In the genomic region with DNA sequence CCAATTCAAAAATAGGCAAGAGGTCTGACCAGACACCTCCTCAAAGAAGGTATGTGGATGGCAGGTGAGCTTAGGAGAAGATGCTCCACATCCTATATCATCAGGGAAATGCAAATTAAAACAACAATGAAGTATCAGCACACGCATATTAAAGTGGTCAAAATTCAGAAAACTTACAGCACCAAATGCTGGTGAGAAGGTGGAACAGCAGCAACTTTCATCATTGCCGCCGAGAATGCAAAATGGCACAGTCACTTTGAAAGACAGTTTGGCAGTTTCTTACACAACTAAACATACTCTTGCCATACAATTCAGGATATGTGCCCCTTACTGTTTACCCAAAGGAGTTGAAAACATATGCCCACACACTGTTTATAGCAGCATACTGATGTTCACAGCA, we compare ENCODE assay signal across 32 cellular contexts. TPM values are rescaled to one million over a fixed set of nuclear protein-coding genes. Genes with fewer than 3 reads are reported as not detected.
DNase-seq lines count a peak whose midpoint lies in the region; ATAC-seq, FAIRE-seq and TF ChIP-seq lines count a peak whose summit lies in the region.
"Had no signal": no experiment of that assay in that cellular context is flagged by ENCODE, and none has a peak within 500 bp of the region (broad histone marks: within the 10 kb centered on the region; RNA-seq: fewer than 3 reads in every experiment).

No MANE protein-coding gene starts in this region.

- no peak overlapping the region for H3K4me2 ChIP-seq in MM.1S (ENCODE audit: low read depth, low read length)
- H3K4me2 ChIP-seq in PC-3 (ENCODE audit: low read length), result no peak overlapping the region

- H3K4me1 Mint-ChIP-seq in activated CD4-positive, alpha-beta T cell treated with anti-CD3 and anti-CD28 coated beads for 36 hours, result no peaks in the 10 kb centered on the region
- H3K4me1 Mint-ChIP-seq: naive B cell; stimulated activated memory B cell treated with anti-CD40 and anti-IgM and Interleukin-4, amounts not matched to agents 10 μg/mL and 1 μg/mL and 100 μg/mL, for 72 hours had no signal

- WGBS in liver, result 78% methylated on average over 3 of the region's 3 CpGs

- no peak overlapping the region for H3K27ac Mint-ChIP-seq in activated CD4-positive, alpha-beta T cell treated with anti-CD3 and anti-CD28 coated beads for 36 hours
- H3K27ac Mint-ChIP-seq: IgD-negative memory B cell; naive B cell; stimulated activated memory B cell treated with anti-CD40 and anti-IgM and Interleukin-4, amounts not matched to agents 10 μg/mL and 1 μg/mL and 100 μg/mL, for 72 hours had no signal

- H3K4me3 ChIP-seq in MM.1S (ENCODE audit: low read length) (no peak overlapping the region), PC-3 (ENCODE audit: low read length) (no peak overlapping the region), liver (ENCODE audit: low read depth in 1 of 3, low read length in 3 of 3) (no peak overlapping the region)
- H3K4me3 ChIP-seq: body of pancreas, heart left ventricle, skin epidermis, suprapubic skin had no signal

- no peak for ATAC-seq in activated CD4-positive, alpha-beta T cell treated with anti-CD3 and anti-CD28 coated beads for 36 hours
- ATAC-seq in PC-3, result no peak
- ATAC-seq: activated T-cell treated with anti-CD3 and anti-CD28 coated beads, Interleukin-2, amount 50 U/mL, for 4 hours; body of pancreas; heart left ventricle; left cardiac atrium; stimulated activated memory B cell treated with anti-CD40 and anti-IgM and Interleukin-4, amounts not matched to agents 10 μg/mL and 1 μg/mL and 100 μg/mL, for 72 hours had no signal

- no peaks in the 10 kb centered on the region for H3F3A ChIP-seq in MM.1S (ENCODE audit: insufficient read depth, low read length)
- H3F3A ChIP-seq in PC-3 (ENCODE audit: low read length, unreplicated experiment), result no peaks in the 10 kb centered on the region

- TF ChIP-seq POLR2A in GM12892 (IDR thresholded peaks at IDR 0.05; ENCODE audit: low read depth, low read length), result no peak

- DNase-seq in activated CD4-positive, alpha-beta T cell treated with anti-CD3 and anti-CD28 coated beads for 36 hours, result peak; percentile 15
- no peak for DNase-seq in activated CD4-positive, alpha-beta T cell treated with anti-CD3 and anti-CD28 coated beads for 1 hour
- DNase-seq in MM.1S (no peak), PC-3 (no peak), urothelium cell line (ENCODE audit: low spot score) (no peak), DMS53 (lab: John Stamatoyannopoulos, UW) (no peak), GM12892 (ENCODE audit: insufficient read length) (no peak)
- DNase-seq: activated CD4-positive, CD25-positive, alpha-beta regulatory T cell treated with anti-CD3 and anti-CD28 coated beads, Interleukin-2, amount 50 U/mL, for 72 hours; activated naive CD4-positive, alpha-beta T cell; activated T-cell treated with anti-CD3 and anti-CD28 coated beads, Interleukin-2, amount 50 U/mL, for 4 hours; body of pancreas; DMS79; erythroblast; foreskin fibroblast; heart left ventricle; left cardiac atrium; mesenchymal stem cell; naive B cell; NCI-H1092; NCI-H2029; NCI-H748 treated with DMSO at 0.1 percent for 48 hours; SHP77 treated with DMSO at 0.1 percent for 48 hours had no signal

- H3K9ac ChIP-seq in MM.1S (ENCODE audit: low read length), result no peak overlapping the region
- no peak overlapping the region for H3K9ac ChIP-seq in PC-3 (ENCODE audit: low read length)
- H3K9ac ChIP-seq in liver (ENCODE audit: low read depth in 1 of 2, low read length in 2 of 2), result no peak overlapping the region

- no peaks in the 10 kb centered on the region for H3K9me3 Mint-ChIP-seq in activated CD4-positive, alpha-beta T cell treated with anti-CD3 and anti-CD28 coated beads for 36 hours (ENCODE audit: low read depth)
- H3K9me3 Mint-ChIP-seq: stimulated activated memory B cell treated with anti-CD40 and anti-IgM and Interleukin-4, amounts not matched to agents 10 μg/mL and 1 μg/mL and 100 μg/mL, for 72 hours had no signal

- H3K27me3 ChIP-seq in MM.1S (replicated peaks; ENCODE audit: insufficient read depth, low read length), result peaks cover 57% of the 10 kb centered on the region
- peaks cover 18% of the 10 kb centered on the region for H3K27me3 ChIP-seq in PC-3 (ENCODE audit: low read length)
- H3K27me3 ChIP-seq in liver (ENCODE audit: control insufficient read depth in 4 of 4, insufficient read depth in 4 of 4, low read length in 3 of 4), result no peaks in the 10 kb centered on the region
- H3K27me3 ChIP-seq: body of pancreas had no signal

- peak in 1 of 2 donors; percentile 79 for TF ChIP-seq RAD21 in liver (IDR thresholded peaks at IDR 0.05)

- peak; percentile 14; the same call in 1 of the 2 replicates for TF ChIP-seq CTCF in MM.1S (IDR thresholded peaks at IDR 0.05; ENCODE audit: low read length)
- TF ChIP-seq CTCF in PC-3 (conservative IDR thresholded peaks at IDR 0.05; ENCODE audit: low read depth, low read length), result peak; percentile 29; the same call in 1 of the 2 replicates
- TF ChIP-seq CTCF in liver (IDR thresholded peaks at IDR 0.05; ENCODE audit: low read depth, low read length, missing input control), result peak; percentile 29

- CTCF ChIA-PET in activated CD4-positive, alpha-beta T cell treated with anti-CD3 and anti-CD28 coated beads for 36 hours (lab: Charles Lee), result interaction anchor here (0.6 to 0.7 kb wide), 2 partner anchors 35 to 120 kb away, joined by 3 read pairs; no protein-coding TSS in a partner anchor
- CTCF ChIA-PET in PC-3 (lab: Charles Lee), result no interaction called here

- H4K20me1 ChIP-seq in MM.1S (ENCODE audit: insufficient read depth, low read length) (no peaks in the 10 kb centered on the region), PC-3 (ENCODE audit: low read length) (no peaks in the 10 kb centered on the region)

- no peaks in the 10 kb centered on the region for H3K36me3 Mint-ChIP-seq in activated CD4-positive, alpha-beta T cell treated with anti-CD3 and anti-CD28 coated beads for 36 hours (ENCODE audit: low read depth)
- H3K36me3 Mint-ChIP-seq: IgD-negative memory B cell; naive B cell; stimulated activated memory B cell treated with anti-CD40 and anti-IgM and Interleukin-4, amounts not matched to agents 10 μg/mL and 1 μg/mL and 100 μg/mL, for 72 hours had no signal

- H2AFZ ChIP-seq in MM.1S (ENCODE audit: low read length) (no peak overlapping the region), PC-3 (ENCODE audit: low read length) (no peak overlapping the region)

- no peaks in the 10 kb centered on the region for H3K79me2 ChIP-seq in MM.1S (ENCODE audit: low read length)
- H3K79me2 ChIP-seq in PC-3 (ENCODE audit: low read length), result no peaks in the 10 kb centered on the region

- no peak for FAIRE-seq in urothelium cell line (lab: Jason Lieb, UNC)
- no peak for FAIRE-seq in GM12892 (lab: Jason Lieb, UNC)
- FAIRE-seq: A204.1 had no signal

- intact Hi-C loops in activated CD4-positive, alpha-beta T cell treated with anti-CD3 and anti-CD28 coated beads for 36 hours (cut with DNase I, micrococcal nuclease), result no loop called here
- intact Hi-C loops in PC-3 (cut with micrococcal nuclease), result no loop called here

- H3K27ac ChIP-seq in MM.1S (ENCODE audit: low read length), result no peak overlapping the region
- H3K27ac ChIP-seq in PC-3 (ENCODE audit: low read length), result no peak overlapping the region
- H3K27ac ChIP-seq in liver (ENCODE audit: low read depth in 1 of 2, low read length in 2 of 2), result no peak overlapping the region
- H3K27ac ChIP-seq: body of pancreas, heart left ventricle, skin epidermis, suprapubic skin had no signal

- H3K4me1 ChIP-seq in MM.1S (ENCODE audit: low read length), result no peaks in the 10 kb centered on the region
- no peaks in the 10 kb centered on the region for H3K4me1 ChIP-seq in PC-3 (ENCODE audit: insufficient read depth, low read length)
- H3K4me1 ChIP-seq in liver (ENCODE audit: control insufficient read depth in 4 of 4, insufficient read depth in 4 of 4, low read length in 3 of 4), result no peaks in the 10 kb centered on the region
- H3K4me1 ChIP-seq: body of pancreas, heart left ventricle, suprapubic skin had no signal

- no peaks in the 10 kb centered on the region for H3K9me3 ChIP-seq in MM.1S (replicated peaks; ENCODE audit: insufficient read depth, low read length)
- no peaks in the 10 kb centered on the region for H3K9me3 ChIP-seq in PC-3 (ENCODE audit: low read length)
- no peaks in the 10 kb centered on the region for H3K9me3 ChIP-seq in liver (ENCODE audit: control insufficient read depth in 4 of 4, low read length in 3 of 4)
- H3K9me3 ChIP-seq: body of pancreas, heart left ventricle, suprapubic skin had no signal

- H3K9me2 ChIP-seq in MM.1S (replicated peaks; ENCODE audit: insufficient read depth, low read length), result no peaks in the 10 kb centered on the region
- H3K9me2 ChIP-seq in PC-3 (replicated peaks; ENCODE audit: low read length), result no peaks in the 10 kb centered on the region

- no TSS peak for BruUV-seq in PC-3 (replicated peaks; lab: Mats Ljungman, UMichigan)

- POLR2A ChIA-PET in activated CD4-positive, alpha-beta T cell treated with anti-CD3 and anti-CD28 coated beads for 36 hours (lab: Charles Lee), result no interaction called here
- POLR2A ChIA-PET in PC-3 (lab: Charles Lee; ENCODE audit: unreplicated experiment), result no interaction called here

- no peak overlapping the region for H3K4me3 Mint-ChIP-seq in activated CD4-positive, alpha-beta T cell treated with anti-CD3 and anti-CD28 coated beads for 36 hours
- H3K4me3 Mint-ChIP-seq: activated T-cell treated with anti-CD3 and anti-CD28 coated beads, Interleukin-2, amount 50 U/mL, for 4 hours; IgD-negative memory B cell; naive B cell; stimulated activated memory B cell treated with anti-CD40 and anti-IgM and Interleukin-4, amounts not matched to agents 10 μg/mL and 1 μg/mL and 100 μg/mL, for 72 hours had no signal

- no peaks in the 10 kb centered on the region for H3K36me3 ChIP-seq in MM.1S (replicated peaks; ENCODE audit: insufficient read depth, low read length)
- no peaks in the 10 kb centered on the region for H3K36me3 ChIP-seq in PC-3 (ENCODE audit: low read depth, low read length)
- H3K36me3 ChIP-seq in liver (ENCODE audit: control insufficient read depth in 4 of 4, insufficient read depth in 3 of 4, low read depth in 1 of 4, low read length in 3 of 4), result no peaks in the 10 kb centered on the region
- H3K36me3 ChIP-seq: heart left ventricle, suprapubic skin had no signal

- H3K27me3 Mint-ChIP-seq in activated CD4-positive, alpha-beta T cell treated with anti-CD3 and anti-CD28 coated beads for 36 hours, result peaks cover 31% of the 10 kb centered on the region

RNA-seq across cellular contexts. Expression of a gene that starts 22.4 kb away (rescaled TPM):
- total RNA-seq in activated CD4-positive, alpha-beta T cell treated with anti-CD3 and anti-CD28 coated beads for 36 hours, result not detected
- total RNA-seq in PC-3 (2014; rRNA removed), result not detected in 2 replicates
- not detected for total RNA-seq in liver
- not detected for polyA plus RNA-seq in liver
- polyA plus RNA-seq in GM12892 (2012; ENCODE audit: missing spikeins), result not detected
- total RNA-seq: activated T-cell treated with anti-CD3 and anti-CD28 coated beads, Interleukin-2, amount 50 U/mL, for 4 hours; body of pancreas; chondrocyte; heart left ventricle; left cardiac atrium; omental fat pad; suprapubic skin; urinary bladder had no signal
- polyA plus RNA-seq: adipose tissue, heart left ventricle, IgD-negative memory B cell, urinary bladder had no signal

RNA-seq across cellular contexts. Expression of a gene that starts 36.9 kb away (rescaled TPM):
- not detected for total RNA-seq in activated CD4-positive, alpha-beta T cell treated with anti-CD3 and anti-CD28 coated beads for 36 hours
- total RNA-seq in PC-3 (2014; rRNA removed) (0.06 and 0.11 TPM in 2 replicates), liver (10 to 100 TPM in 1 of 2 donors, 1 to 10 TPM in 1; 2.1 to 77.4 TPM)
- 10 to 100 TPM; 14.3 to 50.4 TPM for polyA plus RNA-seq in liver
- polyA plus RNA-seq in GM12892 (2012; ENCODE audit: missing spikeins), result not detected
- total RNA-seq: chondrocyte had no signal
- polyA plus RNA-seq: IgD-negative memory B cell had no signal
